1 cellular context compared by ENCODE assay signal in genomic region chr12:113186033-113186365, GRCh38.
TF ChIP-seq lines count a peak whose summit lies in the region.

No MANE protein-coding gene starts in this region.

TF ChIP-seq in K562, 482 proteins besides CTCF, POLR2A, EP300 and RAD21 (continued from another document):
- peak in 1 of 2 experiments; percentile 17 for TF ChIP-seq E2F6 (IDR thresholded peaks at IDR 0.05; ENCODE audit: borderline replicate concordance in 1 of 2, extremely low read depth in 1 of 2, insufficient read depth in 1 of 2, insufficient read length in 1 of 2, low read depth in 1 of 2, low read length in 1 of 2, poor library complexity in 1 of 2, severe bottlenecking in 1 of 2)
- no peak for TF ChIP-seq ZBED1 (IDR thresholded peaks at IDR 0.05)
- no peak for TF ChIP-seq TRIM25 (IDR thresholded peaks at IDR 0.05; ENCODE audit: borderline replicate concordance)
- no peak for TF ChIP-seq ZBTB26 (CRISPR knock-in tag; IDR thresholded peaks at IDR 0.05)
- no peak for TF ChIP-seq MXD1 (CRISPR knock-in tag; IDR thresholded peaks at IDR 0.05; ENCODE audit: borderline replicate concordance, poor library complexity, severe bottlenecking)
- peak; percentile 98 for TF ChIP-seq BCOR (IDR thresholded peaks at IDR 0.05)
- TF ChIP-seq ZNF512 (tag; IDR thresholded peaks at IDR 0.05), result no peak
- TF ChIP-seq MTA3 (IDR thresholded peaks at IDR 0.05; ENCODE audit: borderline replicate concordance), result no peak
- no peak for TF ChIP-seq RBM17 (IDR thresholded peaks at IDR 0.05; ENCODE audit: borderline replicate concordance, low read depth, low read length)
- no peak for TF ChIP-seq PHF8 (IDR thresholded peaks at IDR 0.05; ENCODE audit: borderline replicate concordance, low read length)
- no peak for TF ChIP-seq ILF3 (IDR thresholded peaks at IDR 0.05; ENCODE audit: borderline replicate concordance)
- TF ChIP-seq FOSL1 (tag; conservative IDR thresholded peaks at IDR 0.05), result no peak
- TF ChIP-seq HDAC1 (IDR thresholded peaks at IDR 0.05), result peak in 1 of 2 experiments; percentile 52; a peak in 1 of 4 replicates
- TF ChIP-seq RCOR1 (IDR thresholded peaks at IDR 0.05; ENCODE audit: borderline replicate concordance in 1 of 2, low read depth in 2 of 2, low read length in 2 of 2), result peak; percentile 62 to 88; a peak in 3 of 4 replicates
- no peak for TF ChIP-seq FUS (optimal IDR thresholded peaks at IDR 0.05; ENCODE audit: low read depth, low read length)
- no peak for TF ChIP-seq DDX20 (tag; IDR thresholded peaks at IDR 0.05; ENCODE audit: low read depth)
- no peak for TF ChIP-seq THAP12 (CRISPR knock-in tag; IDR thresholded peaks at IDR 0.05)
- peak; percentile 25; the same call in 1 of the 2 replicates for TF ChIP-seq EGR1 (conservative IDR thresholded peaks at IDR 0.05)
- TF ChIP-seq NR1H2 (CRISPR knock-in tag; IDR thresholded peaks at IDR 0.05), result no peak
- TF ChIP-seq ZNF407 (IDR thresholded peaks at IDR 0.05; ENCODE audit: low read depth), result no peak
- 0 out of 4 replicates have a peak, but pooled peaks of 1 of the 2 experiments have one; percentile 16 for TF ChIP-seq TEAD1 (CRISPR knock-in tag; IDR thresholded peaks at IDR 0.05)
- no peak for TF ChIP-seq ZNF24 (IDR thresholded peaks at IDR 0.05)
- TF ChIP-seq GATA2 (CRISPR knock-in tag; IDR thresholded peaks at IDR 0.05), result peak; percentile 30; the same call in 1 of the 2 replicates
- TF ChIP-seq RUNX1 (IDR thresholded peaks at IDR 0.05; ENCODE audit: low read depth), result no peak
- peak; percentile 90 to 94 for TF ChIP-seq KDM1A (IDR thresholded peaks at IDR 0.05)
- peak; percentile 34; the same call in 1 of the 2 replicates for TF ChIP-seq BHLHE40 (IDR thresholded peaks at IDR 0.05; ENCODE audit: low read length)
- no peak for TF ChIP-seq PBX2 (CRISPR knock-in tag; IDR thresholded peaks at IDR 0.05; ENCODE audit: low read depth)
- no peak for TF ChIP-seq PBX2 (tag; conservative IDR thresholded peaks at IDR 0.05; ENCODE audit: low read depth)
- no peak for TF ChIP-seq ZNF408 (CRISPR knock-in tag; IDR thresholded peaks at IDR 0.05; ENCODE audit: low read depth)
TF ChIP-seq in K562: peak in this region for 25.
